Comparison of ENCODE assay signal across 31 cellular contexts in genomic region chr5:120256376-120256775, GRCh38.
"Had no signal": no experiment of that assay in that cellular context is flagged by ENCODE, and none has a peak within 500 bp of the region (broad histone marks: within the 10 kb centered on the region; RNA-seq: fewer than 3 reads in every experiment).

No MANE protein-coding gene starts in this region.

- H3K27ac ChIP-seq: neutrophil, pancreas, prostate gland, right atrium auricular region, skin epidermis, spleen, suprapubic skin, testis, tibial artery, transverse colon, upper lobe of right lung, uterus had no signal

- H3K27me3 ChIP-seq: neutrophil, pancreas, right atrium auricular region, spleen, suprapubic skin, testis, tibial artery, transverse colon, upper lobe of right lung had no signal

- ATAC-seq: naive thymus-derived CD8-positive, alpha-beta T cell; natural killer cell treated with Interleukin-12 subunit alpha and Interleukin-12 subunit beta and Interleukin-15 and Interleukin-18, amount 100 ng/mL, for 72 hours; pancreas; sciatic nerve; stimulated activated memory B cell treated with anti-CD40 and anti-IgM and Interleukin-4, amounts not matched to agents 10 μg/mL and 1 μg/mL and 100 μg/mL, for 72 hours; stimulated activated naive CD8-positive, alpha-beta T cell treated with anti-CD3 and anti-CD28 coated beads, Interleukin-15, amount 100 ng/mL, for 72 hours; stimulated activated naive CD8-positive, alpha-beta T cell treated with anti-CD3 and anti-CD28 coated beads, Interleukin-15, Interleukin-2, amounts not matched to agents 100 U/mL and 50 U/mL, for 24 hours; upper lobe of right lung had no signal

- H3K4me2 ChIP-seq: smooth muscle cell had no signal

- DNase-seq: naive thymus-derived CD8-positive, alpha-beta T cell; nephron progenitor cell; nucleus accumbens; pancreas; retina; spleen; stimulated activated CD4-positive, alpha-beta T cell treated with anti-CD3 and anti-CD28 coated beads, Interleukin-12 subunit alpha, Interleukin-12 subunit beta, amount 100 ng/mL, for 4 hours; stimulated activated CD4-positive, alpha-beta T cell treated with anti-CD3 and anti-CD28 coated beads, Interleukin-1b, Interleukin-23, amount 100 ng/mL, for 48 hours; stimulated activated CD4-positive, alpha-beta T cell treated with anti-CD3 and anti-CD28 coated beads, Interleukin-4, amount 100 ng/mL, for 1 hour; stimulated activated CD4-positive, alpha-beta T cell treated with anti-CD3 and anti-CD28 coated beads, Interleukin-4, amount 100 ng/mL, for 4 hours; stimulated activated CD8-positive, alpha-beta memory T cell treated with anti-CD3 and anti-CD28 coated beads, Interleukin-4, amount 100 ng/mL, for 48 hours; stimulated activated naive CD4-positive, alpha-beta T cell; stimulated activated naive CD8-positive, alpha-beta T cell treated with anti-CD3 and anti-CD28 coated beads, Interleukin-15, amount 100 ng/mL, for 72 hours; stimulated activated naive CD8-positive, alpha-beta T cell treated with anti-CD3 and anti-CD28 coated beads, Interleukin-15, Interleukin-2, amounts not matched to agents 100 U/mL and 50 U/mL, for 24 hours; substantia nigra; testis; tibial artery; transverse colon; upper lobe of right lung; uterus had no signal

- H3K36me3 Mint-ChIP-seq: naive thymus-derived CD8-positive, alpha-beta T cell; natural killer cell treated with Interleukin-12 subunit alpha and Interleukin-12 subunit beta and Interleukin-15 and Interleukin-18, amount 100 ng/mL, for 72 hours; stimulated activated memory B cell treated with anti-CD40 and anti-IgM and Interleukin-4, amounts not matched to agents 10 μg/mL and 1 μg/mL and 100 μg/mL, for 72 hours; type B pancreatic cell had no signal

- H3K9me3 Mint-ChIP-seq: nephron progenitor cell; neural crest cell; stimulated activated memory B cell treated with anti-CD40 and anti-IgM and Interleukin-4, amounts not matched to agents 10 μg/mL and 1 μg/mL and 100 μg/mL, for 72 hours; stimulated activated naive CD8-positive, alpha-beta T cell treated with anti-CD3 and anti-CD28 coated beads, Interleukin-15, amount 100 ng/mL, for 72 hours; type B pancreatic cell had no signal

- H3K9me3 ChIP-seq: neutrophil, pancreas, prostate gland, right atrium auricular region, spleen, suprapubic skin, testis, tibial artery, transverse colon, upper lobe of right lung, uterus had no signal

- H3K4me1 ChIP-seq: pancreas, prostate gland, right atrium auricular region, suprapubic skin, tibial artery, transverse colon, upper lobe of right lung, uterus had no signal

- H3K36me3 ChIP-seq: neutrophil, pancreas, prostate gland, right atrium auricular region, spleen, suprapubic skin, tibial artery, transverse colon, upper lobe of right lung, uterus had no signal

- H3K4me3 ChIP-seq: pancreas, prostate gland, right atrium auricular region, skin epidermis, smooth muscle cell, spleen, suprapubic skin, testis, tibial artery, transverse colon, upper lobe of right lung, uterus had no signal

- H3K27ac Mint-ChIP-seq: naive thymus-derived CD8-positive, alpha-beta T cell; natural killer cell treated with Interleukin-12 subunit alpha and Interleukin-12 subunit beta and Interleukin-15 and Interleukin-18, amount 100 ng/mL, for 72 hours; nephron progenitor cell; stimulated activated memory B cell treated with anti-CD40 and anti-IgM and Interleukin-4, amounts not matched to agents 10 μg/mL and 1 μg/mL and 100 μg/mL, for 72 hours; stimulated activated naive CD8-positive, alpha-beta T cell treated with anti-CD3 and anti-CD28 coated beads, Interleukin-15, amount 100 ng/mL, for 72 hours; type B pancreatic cell had no signal
